In genomic region chr7:50092579-50093411, GRCh38 we compare ENCODE assay signal across 9 cellular contexts. TPM values are rescaled to one million over a fixed set of nuclear protein-coding genes. Genes with fewer than 3 reads are reported as not detected.
A peak's percentile ranks its signal among the peaks of the same experiment; 100 is the strongest.
DNase-seq lines count a peak whose midpoint lies in the region; ATAC-seq and TF ChIP-seq lines count a peak whose summit lies in the region.
"Had no signal": no experiment of that assay in that cellular context is flagged by ENCODE, and none has a peak within 500 bp of the region (broad histone marks: within the 10 kb centered on the region; RNA-seq: fewer than 3 reads in every experiment).

ZPBP (minus strand) TSS chr7:50093246; CDS start chr7:50093194, 52 bp downstream.

- intact Hi-C loops in tibial artery (cut with DNase I; ENCODE audit: low total_unique reads): no loop called here

- no peaks in the 10 kb centered on the region for H3K79me2 ChIP-seq in fibroblast of lung (ENCODE audit: control insufficient read depth, insufficient read depth, low read length)
- no peaks in the 10 kb centered on the region for H3K79me2 ChIP-seq in neural progenitor cell (ENCODE audit: low read depth)

- H3K27ac Mint-ChIP-seq in neural progenitor cell: no peak within 1 kb of the TSS

- DNase-seq in CD1c-positive myeloid dendritic cell (ENCODE audit: extremely low spot score) (peak; percentile 82), NCI-H774 (lab: John Stamatoyannopoulos, UW) (peak; percentile 31), activated T-cell treated with anti-CD3 and anti-CD28 coated beads for 4 hours (peak; percentile 43), fibroblast of lung (ENCODE audit: low read depth in 2 of 2) (peak; percentile 4 to 36), neural progenitor cell (ENCODE audit: low spot score) (peak; percentile 60), tibial artery (no peak)

- no peak within 1 kb of the TSS for H3K9ac ChIP-seq in fibroblast of lung (ENCODE audit: insufficient read depth, low read length)
- H3K9ac ChIP-seq in neural progenitor cell: no peak within 1 kb of the TSS

- H4K20me1 ChIP-seq in fibroblast of lung (ENCODE audit: control insufficient read depth, extremely low read depth, insufficient read depth, low read length): no peaks in the 10 kb centered on the region
- no peaks in the 10 kb centered on the region for H4K20me1 ChIP-seq in neural progenitor cell (ENCODE audit: low read depth)

- no peaks in the 10 kb centered on the region for H3K27me3 Mint-ChIP-seq in neural progenitor cell (ENCODE audit: insufficient read depth, low read depth)

- H3K36me3 ChIP-seq in fibroblast of lung (ENCODE audit: control insufficient read depth, insufficient read depth, low read length) (no peaks in the 10 kb centered on the region), neural progenitor cell (no peaks in the 10 kb centered on the region), tibial artery (no peaks in the 10 kb centered on the region)

- no peaks in the 10 kb centered on the region for H3K4me1 Mint-ChIP-seq in neural progenitor cell

- H3K4me2 ChIP-seq in fibroblast of lung (ENCODE audit: extremely low read depth, insufficient read depth, low read length) (peak within 1 kb of the TSS; percentile 35), neural progenitor cell (peak within 1 kb of the TSS; percentile 51)

- no peaks in the 10 kb centered on the region for H3K36me3 Mint-ChIP-seq in neural progenitor cell

- no peaks in the 10 kb centered on the region for H3K27me3 ChIP-seq in fibroblast of lung (ENCODE audit: control insufficient read depth, insufficient read depth, low read length)
- H3K27me3 ChIP-seq in neural progenitor cell: no peaks in the 10 kb centered on the region
- H3K27me3 ChIP-seq in tibial artery: peaks cover 0 to 10% of the 10 kb centered on the region in 2 donors

- H3K9me3 ChIP-seq in fibroblast of lung (ENCODE audit: control insufficient read depth, insufficient read depth, low read depth, low read length) (no peaks in the 10 kb centered on the region), neural progenitor cell (ENCODE audit: low read depth) (no peaks in the 10 kb centered on the region), tibial artery (no peaks in the 10 kb centered on the region)

- H3K4me3 Mint-ChIP-seq in neural progenitor cell: no peak within 1 kb of the TSS

- H2AFZ ChIP-seq in fibroblast of lung (ENCODE audit: low read length): no peak within 1 kb of the TSS
- peak within 1 kb of the TSS; percentile 67 for H2AFZ ChIP-seq in neural progenitor cell (replicated peaks)

- H3K4me1 ChIP-seq in fibroblast of lung (ENCODE audit: control insufficient read depth, extremely low read depth, insufficient read depth, low read length) (no peaks in the 10 kb centered on the region), neural progenitor cell (no peaks in the 10 kb centered on the region), tibial artery (peaks cover 0 to 5% (median 5%) of the 10 kb centered on the region in 4 donors)

- TF ChIP-seq CTCF in fibroblast of lung (conservative IDR thresholded peaks at IDR 0.05 in 1 of 2, IDR thresholded peaks at IDR 0.05 in 1 of 2; ENCODE audit: low read depth in 1 of 2, low read length in 2 of 2) (peak; percentile 58 to 64), neural progenitor cell (IDR thresholded peaks at IDR 0.05) (peak; percentile 90), tibial artery (IDR thresholded peaks at IDR 0.05) (peak; percentile 57)

- ATAC-seq in GM19324 (IDR thresholded peaks at IDR 0.05; ENCODE audit: low FRiP score, unreplicated experiment): peak; percentile 61
- ATAC-seq in HG03354 (IDR thresholded peaks at IDR 0.05; ENCODE audit: poor library complexity, severe bottlenecking, unreplicated experiment): peak; percentile 87

- H3K27ac ChIP-seq in fibroblast of lung (ENCODE audit: insufficient read depth, low read length): no peak within 1 kb of the TSS
- H3K27ac ChIP-seq in neural progenitor cell: no peak within 1 kb of the TSS
- no peak within 1 kb of the TSS for H3K27ac ChIP-seq in tibial artery

- H3F3A ChIP-seq in neural progenitor cell (ENCODE audit: low read depth): no peaks in the 10 kb centered on the region

- H3K9me3 Mint-ChIP-seq in neural progenitor cell: no peaks in the 10 kb centered on the region

- H3K4me3 ChIP-seq in fibroblast of lung (replicated peaks in 1 of 4; ENCODE audit: control extremely low read depth in 1 of 4, insufficient read depth in 1 of 4, low read depth in 3 of 4, low read length in 4 of 4) (peak within 1 kb of the TSS in 2 of 4 experiments; percentile 6 to 25), neural progenitor cell (peak within 1 kb of the TSS; percentile 32), tibial artery (peak within 1 kb of the TSS; percentile 37 to 48)

RNA-seq across cellular contexts. Expression of gene ZPBP, which starts in this region (rescaled TPM):
- not detected in 2 replicates for total RNA-seq in fibroblast of lung
- not detected in 2 replicates for polyA plus RNA-seq in fibroblast of lung
- polyA plus RNA-seq in fibroblast of lung (2012): not detected in 2 replicates
- polyA minus RNA-seq in fibroblast of lung (ENCODE audit: low replicate concordance): not detected in 2 replicates
- total RNA-seq in neural progenitor cell (ENCODE audit: low replicate concordance): not detected in 2 replicates
- total RNA-seq: T-helper 1 cell treated with Interleukin-12 subunit alpha and Interleukin-12 subunit beta and Interleukin-4 antibody, amounts not matched to agents 30 ng/mL and 1 ng/mL, for 36 hours had no signal

Comparison
In these comparisons a context has a peak if more than half of its experiments do, and no peak if none do; other contexts are left out.
1. Peak in DNase-seq and H3K4me2 ChIP-seq in fibroblast of lung; RNA of the gene not detected or under 1 TPM.
2. Peak in DNase-seq, H3K4me3 ChIP-seq and H3K4me2 ChIP-seq in neural progenitor cell; RNA of the gene not detected or under 1 TPM.
3. DNase-seq: peak in CD1c-positive myeloid dendritic cell (single experiment), NCI-H774 (single experiment) and activated T-cell treated with anti-CD3 and anti-CD28 coated beads for 4 hours (single experiment); none in tibial artery (0 of 2).
4. Peak in every context shown above with its lines, with median percentiles within 50 percentile points of each other: CTCF ChIP-seq.